ENCODE assay signal across 8 cellular contexts in the genomic region with DNA sequence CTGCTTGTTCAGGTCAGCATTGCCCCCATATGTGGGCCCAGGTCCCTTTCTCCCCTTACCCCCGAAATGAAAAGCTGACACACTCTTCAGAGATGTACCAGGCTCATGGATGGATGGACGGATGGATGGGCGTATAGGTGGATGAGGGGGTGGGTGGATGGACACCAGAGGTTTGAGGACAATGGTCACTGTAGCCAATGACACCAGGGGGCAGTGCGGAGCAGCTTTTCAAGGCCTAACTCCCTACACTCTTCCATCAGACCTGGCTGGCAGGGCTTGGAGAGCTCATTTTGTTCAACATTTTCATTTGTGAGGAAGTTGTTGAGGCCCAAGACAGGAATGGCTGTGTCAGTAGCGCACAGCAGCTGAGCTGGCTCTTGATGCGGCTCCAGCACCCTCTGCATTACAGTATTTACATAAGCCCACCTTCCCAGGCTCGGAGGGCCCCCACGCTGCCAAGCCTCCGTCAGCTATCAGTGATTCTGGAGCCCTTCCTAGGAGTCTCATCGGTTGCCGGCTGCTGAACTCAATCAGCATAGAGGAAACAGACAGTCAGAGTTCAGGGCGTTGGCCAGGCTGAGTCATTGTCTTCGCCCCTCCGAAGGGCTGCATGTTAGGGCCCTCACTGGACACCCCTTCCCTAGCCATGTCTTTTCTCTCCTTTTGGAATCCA. TPM values are rescaled to one million over a fixed set of nuclear protein-coding genes. Genes with fewer than 3 reads are reported as not detected.
DNase-seq lines count a peak whose midpoint lies in the region; ATAC-seq and TF ChIP-seq lines count a peak whose summit lies in the region.

No MANE protein-coding gene starts in this region.

- no peak overlapping the region for H3K4me3 ChIP-seq in endodermal cell (ENCODE audit: low read length)
- no peak overlapping the region for H3K4me3 ChIP-seq in mesendoderm (ENCODE audit: low read length)

- H3K18ac ChIP-seq in mesendoderm (ENCODE audit: low read length) = no peak overlapping the region

- no peak overlapping the region for H2BK120ac ChIP-seq in mesendoderm (ENCODE audit: low read depth, low read length)

- WGBS in endodermal cell (ENCODE audit: insufficient coverage in 1 of 2, insufficient read length in 1 of 2), 2 experiments = 49 to 54% methylated on average over 11 to 14 of the region's 14 CpGs
- WGBS in mesendoderm (ENCODE audit: extremely low coverage, insufficient coverage, low lambda C conversion rate) = no CpG with 5 or more reads among the region's 14 CpGs

- intact Hi-C loops in activated CD4-positive, alpha-beta T cell treated with anti-CD3 and anti-CD28 coated beads, Interleukin-2, amount 10 ng/mL, durations not matched to agents 24 days and 14 days (cut with micrococcal nuclease) = loop anchor here (2.0 to 10.0 kb wide), 2 partner anchors 120 to 262 kb away; no protein-coding TSS in a partner anchor

- TF ChIP-seq CTCF in C4-2B (conservative IDR thresholded peaks at IDR 0.05) (peak; percentile 85), endodermal cell (conservative IDR thresholded peaks at IDR 0.05) (peak; percentile 92)

- H2BK15ac ChIP-seq in mesendoderm (replicated peaks; ENCODE audit: low read depth) = no peak overlapping the region

- H3K27me3 ChIP-seq in endodermal cell (ENCODE audit: control insufficient read depth, insufficient read depth, low read length, poor library complexity, severe bottlenecking) = no peaks in the 10 kb centered on the region
- no peaks in the 10 kb centered on the region for H3K27me3 ChIP-seq in mesendoderm (ENCODE audit: insufficient read depth, low read length, poor library complexity)

- no peak overlapping the region for H3K4me2 ChIP-seq in mesendoderm (ENCODE audit: low read length)

- H3K79me1 ChIP-seq in mesendoderm (ENCODE audit: low read length) = no peaks in the 10 kb centered on the region

- peaks cover 6% of the 10 kb centered on the region for H3K27me3 Mint-ChIP-seq in activated CD4-positive, alpha-beta T cell treated with anti-CD3 and anti-CD28 coated beads, Interleukin-2, amount 10 ng/mL, durations not matched to agents 24 days and 14 days
- peaks cover 9% of the 10 kb centered on the region for H3K27me3 Mint-ChIP-seq in endodermal cell (ENCODE audit: insufficient read depth)
- H3K27me3 Mint-ChIP-seq in stimulated activated naive B cell treated with anti-CD40 and anti-IgM and Interleukin-4, amounts not matched to agents 10 μg/mL and 1 μg/mL and 100 μg/mL, for 72 hours = peaks cover 5 to 34% of the 10 kb centered on the region in 2 donors

- no peak overlapping the region for H2BK5ac ChIP-seq in mesendoderm (ENCODE audit: low read length)

- no peak overlapping the region for H4K8ac ChIP-seq in mesendoderm (ENCODE audit: low read depth, low read length)

- H3K23ac ChIP-seq in mesendoderm (ENCODE audit: low read length) = no peak overlapping the region

- H4K5ac ChIP-seq in mesendoderm (ENCODE audit: low read length) = no peak overlapping the region

- no peaks in the 10 kb centered on the region for H3K9me3 Mint-ChIP-seq in activated CD4-positive, alpha-beta T cell treated with anti-CD3 and anti-CD28 coated beads, Interleukin-2, amount 10 ng/mL, durations not matched to agents 24 days and 14 days
- peaks cover 6% of the 10 kb centered on the region for H3K9me3 Mint-ChIP-seq in endodermal cell
- no peaks in the 10 kb centered on the region for H3K9me3 Mint-ChIP-seq in stimulated activated naive B cell treated with anti-CD40 and anti-IgM and Interleukin-4, amounts not matched to agents 10 μg/mL and 1 μg/mL and 100 μg/mL, for 72 hours

- H3K56ac ChIP-seq in mesendoderm (ENCODE audit: low read length) = peak overlapping the region; percentile 1

- H3K9me3 ChIP-seq in endodermal cell (ENCODE audit: control insufficient read depth, low read length) = no peaks in the 10 kb centered on the region

- H3K36me3 ChIP-seq in endodermal cell (ENCODE audit: control insufficient read depth, insufficient read depth, low read length) = no peaks in the 10 kb centered on the region
- H3K36me3 ChIP-seq in mesendoderm (ENCODE audit: control insufficient read depth, insufficient read depth, low read length) = no peaks in the 10 kb centered on the region

- H3K79me2 ChIP-seq in mesendoderm (ENCODE audit: control insufficient read depth, insufficient read depth, low read length) = no peaks in the 10 kb centered on the region

- ATAC-seq in GM19452 (IDR thresholded peaks at IDR 0.05; ENCODE audit: unreplicated experiment) (peak; percentile 75), GM19328 (IDR thresholded peaks at IDR 0.05; ENCODE audit: unreplicated experiment) (no peak)
- peak; percentile 88 to 90 for ATAC-seq in stimulated activated naive B cell treated with anti-CD40 and anti-IgM and Interleukin-4, amounts not matched to agents 10 μg/mL and 1 μg/mL and 100 μg/mL, for 72 hours (replicated peaks)

- no peak overlapping the region for H2AK5ac ChIP-seq in mesendoderm (ENCODE audit: low read length)

- DNase-seq in NCI-H1694 treated with DMSO at 0.1 percent for 48 hours (lab: John Stamatoyannopoulos, UW) (peak; percentile 51), endodermal cell (peak; percentile 94), mesendoderm (peak; percentile 87)
- DNase-seq in activated CD4-positive, alpha-beta T cell treated with anti-CD3 and anti-CD28 coated beads, Interleukin-2, amount 10 ng/mL, durations not matched to agents 24 days and 14 days = peak; percentile 81
- peak; percentile 28 for DNase-seq in stimulated activated naive B cell treated with anti-CD40 and anti-IgM and Interleukin-4, amounts not matched to agents 10 μg/mL and 1 μg/mL and 100 μg/mL, for 72 hours

- no peak overlapping the region for H3K27ac Mint-ChIP-seq in activated CD4-positive, alpha-beta T cell treated with anti-CD3 and anti-CD28 coated beads, Interleukin-2, amount 10 ng/mL, durations not matched to agents 24 days and 14 days
- H3K27ac Mint-ChIP-seq in endodermal cell = peak overlapping the region; percentile 39
- H3K27ac Mint-ChIP-seq in stimulated activated naive B cell treated with anti-CD40 and anti-IgM and Interleukin-4, amounts not matched to agents 10 μg/mL and 1 μg/mL and 100 μg/mL, for 72 hours = no peak overlapping the region

- H3K4me1 ChIP-seq in endodermal cell (ENCODE audit: control insufficient read depth, insufficient read depth, low read length) (no peaks in the 10 kb centered on the region), mesendoderm (ENCODE audit: control insufficient read depth, low read depth, low read length) (no peaks in the 10 kb centered on the region)

- no peaks in the 10 kb centered on the region for H3K36me3 Mint-ChIP-seq in activated CD4-positive, alpha-beta T cell treated with anti-CD3 and anti-CD28 coated beads, Interleukin-2, amount 10 ng/mL, durations not matched to agents 24 days and 14 days (ENCODE audit: low read depth)
- H3K36me3 Mint-ChIP-seq in endodermal cell (ENCODE audit: low read depth) = no peaks in the 10 kb centered on the region
- no peaks in the 10 kb centered on the region for H3K36me3 Mint-ChIP-seq in stimulated activated naive B cell treated with anti-CD40 and anti-IgM and Interleukin-4, amounts not matched to agents 10 μg/mL and 1 μg/mL and 100 μg/mL, for 72 hours

- no peaks in the 10 kb centered on the region for H3K4me1 Mint-ChIP-seq in activated CD4-positive, alpha-beta T cell treated with anti-CD3 and anti-CD28 coated beads, Interleukin-2, amount 10 ng/mL, durations not matched to agents 24 days and 14 days
- H3K4me1 Mint-ChIP-seq in endodermal cell = peaks cover 4% of the 10 kb centered on the region
- H3K4me1 Mint-ChIP-seq in stimulated activated naive B cell treated with anti-CD40 and anti-IgM and Interleukin-4, amounts not matched to agents 10 μg/mL and 1 μg/mL and 100 μg/mL, for 72 hours = peaks cover 0 to 2% of the 10 kb centered on the region in 2 donors

- H3K4ac ChIP-seq in mesendoderm (ENCODE audit: low read depth, low read length) = no peak overlapping the region

- no peak overlapping the region for H3K4me3 Mint-ChIP-seq in activated CD4-positive, alpha-beta T cell treated with anti-CD3 and anti-CD28 coated beads, Interleukin-2, amount 10 ng/mL, durations not matched to agents 24 days and 14 days
- no peak overlapping the region for H3K4me3 Mint-ChIP-seq in endodermal cell
- no peak overlapping the region for H3K4me3 Mint-ChIP-seq in stimulated activated naive B cell treated with anti-CD40 and anti-IgM and Interleukin-4, amounts not matched to agents 10 μg/mL and 1 μg/mL and 100 μg/mL, for 72 hours

- H3K27ac ChIP-seq in C4-2B = no peak overlapping the region
- H3K27ac ChIP-seq in endodermal cell (ENCODE audit: low read depth, low read length) = no peak overlapping the region
- H3K27ac ChIP-seq in mesendoderm (ENCODE audit: low read depth, low read length) = no peak overlapping the region

- H3K9ac ChIP-seq in endodermal cell (ENCODE audit: extremely low read depth, low read length, poor library complexity, severe bottlenecking) = no peak overlapping the region
- H3K9ac ChIP-seq in mesendoderm (ENCODE audit: low read length) = no peak overlapping the region

RNA-seq across cellular contexts. Expression of a gene that starts 11.6 kb away (rescaled TPM):
- total RNA-seq in activated CD4-positive, alpha-beta T cell treated with anti-CD3 and anti-CD28 coated beads, Interleukin-2, amount 10 ng/mL, durations not matched to agents 24 days and 14 days = not detected in 2 replicates
- not detected for total RNA-seq in endodermal cell
- not detected for polyA plus RNA-seq in endodermal cell (2013, experiment 1 of 2)
- polyA plus RNA-seq in endodermal cell (2013, experiment 2 of 2) = 0.17 TPM
- 0.18 TPM for polyA plus RNA-seq in mesendoderm (2013, experiment 1 of 2)
- 0.21 TPM for polyA plus RNA-seq in mesendoderm (2013, experiment 2 of 2)

RNA-seq across cellular contexts. Expression of a gene that starts 46.1 kb away (rescaled TPM):
- total RNA-seq in activated CD4-positive, alpha-beta T cell treated with anti-CD3 and anti-CD28 coated beads, Interleukin-2, amount 10 ng/mL, durations not matched to agents 24 days and 14 days = not detected in 2 replicates
- under 1 TPM; 0.82 to 0.86 TPM for total RNA-seq in endodermal cell
- 1.1 TPM for polyA plus RNA-seq in endodermal cell (2013, experiment 1 of 2)
- 1.5 TPM for polyA plus RNA-seq in endodermal cell (2013, experiment 2 of 2)
- 1.7 TPM for polyA plus RNA-seq in mesendoderm (2013, experiment 1 of 2)
- 1.5 TPM for polyA plus RNA-seq in mesendoderm (2013, experiment 2 of 2)

RNA-seq across cellular contexts. Expression of a gene that starts 57.4 kb away (rescaled TPM):
- total RNA-seq in activated CD4-positive, alpha-beta T cell treated with anti-CD3 and anti-CD28 coated beads, Interleukin-2, amount 10 ng/mL, durations not matched to agents 24 days and 14 days = not detected in 2 replicates
- total RNA-seq in endodermal cell = not detected
- not detected for polyA plus RNA-seq in endodermal cell (2013, experiment 1 of 2)
- not detected for polyA plus RNA-seq in endodermal cell (2013, experiment 2 of 2)
- not detected for polyA plus RNA-seq in mesendoderm (2013, experiment 1 of 2)
- 0.08 TPM for polyA plus RNA-seq in mesendoderm (2013, experiment 2 of 2)

RNA-seq across cellular contexts. Expression of a gene that starts 58.5 kb away (rescaled TPM):
- 58.5 and 59.3 TPM in 2 replicates for total RNA-seq in activated CD4-positive, alpha-beta T cell treated with anti-CD3 and anti-CD28 coated beads, Interleukin-2, amount 10 ng/mL, durations not matched to agents 24 days and 14 days
- 10 to 100 TPM; 50.3 to 66.8 TPM for total RNA-seq in endodermal cell
- 39.2 TPM for polyA plus RNA-seq in endodermal cell (2013, experiment 1 of 2)
- 45.6 TPM for polyA plus RNA-seq in endodermal cell (2013, experiment 2 of 2)
- 26.7 TPM for polyA plus RNA-seq in mesendoderm (2013, experiment 1 of 2)
- polyA plus RNA-seq in mesendoderm (2013, experiment 2 of 2) = 27.1 TPM

Comparison
In these comparisons a context has a peak if more than half of its experiments do, and no peak if none do; other contexts are left out.
1. DNase-seq: peak in every context shown above with its lines; median percentile 94 in endodermal cell; 87 in mesendoderm; 81 in activated CD4-positive, alpha-beta T cell treated with anti-CD3 and anti-CD28 coated beads, Interleukin-2, amount 10 ng/mL, durations not matched to agents 24 days and 14 days; 51 in NCI-H1694 treated with DMSO at 0.1 percent for 48 hours; 28 in stimulated activated naive B cell treated with anti-CD40 and anti-IgM and Interleukin-4, amounts not matched to agents 10 μg/mL and 1 μg/mL and 100 μg/mL, for 72 hours.